15 cellular contexts compared by ENCODE assay signal in the genomic region with DNA sequence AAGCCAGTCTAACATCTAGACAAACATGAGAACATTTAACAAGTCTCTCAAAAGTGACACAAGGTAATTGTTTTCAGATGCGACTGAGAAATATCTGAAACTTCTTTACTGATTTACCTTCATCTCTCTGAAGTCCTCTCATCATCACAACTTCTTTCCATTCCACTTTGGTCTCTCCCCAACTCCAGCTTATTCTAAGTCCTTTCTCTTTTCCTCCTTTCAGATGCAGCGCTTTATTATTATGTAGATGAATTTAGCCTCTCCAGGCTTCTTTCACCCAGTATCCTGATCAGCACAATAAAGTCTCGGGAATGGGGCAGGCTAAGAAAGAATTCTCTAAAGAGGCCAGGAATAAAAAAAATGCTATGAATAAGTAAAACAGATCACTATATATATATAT.
A peak's percentile ranks its signal among the peaks of the same experiment; 100 is the strongest.
DNase-seq lines count a peak whose midpoint lies in the region; ATAC-seq and TF ChIP-seq lines count a peak whose summit lies in the region.
"Had no signal": no experiment of that assay in that cellular context is flagged by ENCODE, and none has a peak within 500 bp of the region (broad histone marks: within the 10 kb centered on the region; RNA-seq: fewer than 3 reads in every experiment).

No MANE protein-coding gene starts in this region.

- no CpG with 5 or more reads among the region's 3 CpGs for WGBS in neuronal stem cell (ENCODE audit: extremely low coverage in 2 of 2, insufficient read length in 2 of 2, insufficient replicate concordance in 1 of 2), 2 donors

- H3K27ac ChIP-seq in neural progenitor cell (no peak overlapping the region), neuronal stem cell (replicated peaks; ENCODE audit: low read length) (no peak overlapping the region)
- H3K27ac ChIP-seq: GM23248 had no signal

- peaks cover 5% of the 10 kb centered on the region for H3K9me3 Mint-ChIP-seq in neural progenitor cell
- H3K9me3 Mint-ChIP-seq: CD8-positive, alpha-beta memory T cell had no signal

- H2AK5ac ChIP-seq in neuronal stem cell (ENCODE audit: low read depth, low read length) = no peak overlapping the region

- in situ Hi-C loops in HAP-1 (cut with MboI; ENCODE audit: low sequenced_read_pairs) = no loop called here

- H3K4me2 ChIP-seq in neural progenitor cell (no peak overlapping the region), neuronal stem cell (ENCODE audit: insufficient read depth, low read length, poor library complexity, severe bottlenecking) (no peak overlapping the region)

- no peaks in the 10 kb centered on the region for H3K79me2 ChIP-seq in neural progenitor cell (ENCODE audit: low read depth)

- H3F3A ChIP-seq in neural progenitor cell (ENCODE audit: low read depth) = no peaks in the 10 kb centered on the region

- no peak overlapping the region for H3K14ac ChIP-seq in neuronal stem cell (ENCODE audit: low read length)

- H2BK120ac ChIP-seq in neuronal stem cell (ENCODE audit: low read depth, low read length) = no peak overlapping the region

- H3K36me3 ChIP-seq in HAP-1 (replicated peaks) (no peaks in the 10 kb centered on the region), NT2/D1 (ENCODE audit: insufficient read depth, insufficient read length, low read length) (no peaks in the 10 kb centered on the region), neural progenitor cell (no peaks in the 10 kb centered on the region), neuronal stem cell (replicated peaks in 1 of 2; ENCODE audit: control insufficient read depth in 2 of 2, insufficient read depth in 2 of 2, low read length in 2 of 2) (no peaks in the 10 kb centered on the region)

- no peak overlapping the region for H2BK5ac ChIP-seq in neuronal stem cell (ENCODE audit: low read length)

- H4K91ac ChIP-seq in neuronal stem cell (ENCODE audit: low read depth, low read length, poor library complexity) = no peak overlapping the region

- H3K36me3 Mint-ChIP-seq in neural progenitor cell = no peaks in the 10 kb centered on the region
- H3K36me3 Mint-ChIP-seq: CD14-positive monocyte; CD8-positive, alpha-beta memory T cell had no signal

- H2BK12ac ChIP-seq in neuronal stem cell (ENCODE audit: low read length) = no peak overlapping the region

- no peak overlapping the region for H3K23ac ChIP-seq in neuronal stem cell (ENCODE audit: low read depth, low read length, poor library complexity)

- H3K79me1 ChIP-seq in neuronal stem cell (ENCODE audit: low read depth, low read length) = no peaks in the 10 kb centered on the region

- H2AFZ ChIP-seq in neural progenitor cell (replicated peaks) = peak overlapping the region; percentile 4
- no peak overlapping the region for H2AFZ ChIP-seq in neuronal stem cell (ENCODE audit: low read length)
- H2AFZ ChIP-seq: GM23248 had no signal

- H3K18ac ChIP-seq in neuronal stem cell (ENCODE audit: low read length) = no peak overlapping the region

- no peak overlapping the region for H3K4me3 ChIP-seq in HAP-1
- H3K4me3 ChIP-seq in NT2/D1 (ENCODE audit: insufficient read length, low read depth) = no peak overlapping the region
- no peak overlapping the region for H3K4me3 ChIP-seq in neural progenitor cell
- no peak overlapping the region for H3K4me3 ChIP-seq in neuronal stem cell (ENCODE audit: low read length in 2 of 2)
- H3K4me3 ChIP-seq: GM23248 had no signal

- no peak overlapping the region for H3K9ac ChIP-seq in NT2/D1 (ENCODE audit: insufficient read length, low read depth)
- H3K9ac ChIP-seq in neural progenitor cell = no peak overlapping the region
- no peak overlapping the region for H3K9ac ChIP-seq in neuronal stem cell (ENCODE audit: low read depth, low read length, poor library complexity)
- H3K9ac ChIP-seq: GM23248 had no signal

- H3K9me3 ChIP-seq in HAP-1 (no peaks in the 10 kb centered on the region), NT2/D1 (ENCODE audit: insufficient read depth, low read length) (peaks cover 14% of the 10 kb centered on the region; the same call in 1 of the 2 replicates), neural progenitor cell (ENCODE audit: low read depth) (peaks cover 4% of the 10 kb centered on the region), neuronal stem cell (replicated peaks in 1 of 2; ENCODE audit: control insufficient read depth in 2 of 2, insufficient read depth in 1 of 2, low read depth in 1 of 2, low read length in 2 of 2) (no peaks in the 10 kb centered on the region)
- H3K9me3 ChIP-seq: Caco-2 had no signal

- DNase-seq in HAP-1 (ENCODE audit: low spot score in 2 of 2) (peak; percentile 46 to 94), NT2/D1 (ENCODE audit: low read depth, low spot score) (peak; percentile 46), iPS DF 4.7 (ENCODE audit: extremely low read depth, low spot score) (peak; percentile 28), neural progenitor cell (ENCODE audit: low spot score) (no peak), neuronal stem cell (ENCODE audit: low spot score) (no peak)
- DNase-seq in activated T-cell treated with anti-CD3 and anti-CD28 coated beads, Interleukin-2, amount 50 U/mL, for 48 hours = no peak
- DNase-seq: Caco-2; CD8-positive, alpha-beta memory T cell; GF-D8; GM23248; Karpas-422 had no signal

- no peak overlapping the region for H3K4ac ChIP-seq in neuronal stem cell (ENCODE audit: low read length)

- no peak for ATAC-seq in HG03354 (IDR thresholded peaks at IDR 0.05; ENCODE audit: poor library complexity, severe bottlenecking, unreplicated experiment)
- ATAC-seq: HCT116, HepG2 had no signal

- H3K4me1 Mint-ChIP-seq in neural progenitor cell = no peaks in the 10 kb centered on the region
- H3K4me1 Mint-ChIP-seq: CD14-positive monocyte; CD8-positive, alpha-beta memory T cell had no signal

- H4K8ac ChIP-seq in neuronal stem cell (ENCODE audit: low read depth, low read length) = no peak overlapping the region

- no peaks in the 10 kb centered on the region for H3K27me3 Mint-ChIP-seq in neural progenitor cell (ENCODE audit: insufficient read depth, low read depth)

- H2BK15ac ChIP-seq in neuronal stem cell (ENCODE audit: low read length) = no peak overlapping the region

- H3K27ac Mint-ChIP-seq in neural progenitor cell = peak overlapping the region; percentile 8
- H3K27ac Mint-ChIP-seq: CD14-positive monocyte; CD8-positive, alpha-beta memory T cell had no signal

- H3K27me3 ChIP-seq in HAP-1 (ENCODE audit: low read depth) (no peaks in the 10 kb centered on the region), NT2/D1 (ENCODE audit: insufficient read depth, insufficient read length) (no peaks in the 10 kb centered on the region), neural progenitor cell (no peaks in the 10 kb centered on the region), neuronal stem cell (ENCODE audit: control insufficient read depth in 3 of 3, insufficient read depth in 3 of 3, low read depth in 1 of 3, low read length in 3 of 3) (peaks cover 0 to 38% (median 0%) of the 10 kb centered on the region in 3 experiments)

- no peak for TF ChIP-seq CTCF in neural progenitor cell (IDR thresholded peaks at IDR 0.05)

- H4K20me1 ChIP-seq in neural progenitor cell (ENCODE audit: low read depth) = no peaks in the 10 kb centered on the region

- H3K4me1 ChIP-seq in HAP-1 = peaks cover 29% of the 10 kb centered on the region
- peaks cover 3% of the 10 kb centered on the region for H3K4me1 ChIP-seq in NT2/D1 (ENCODE audit: insufficient read depth, insufficient read length)
- no peaks in the 10 kb centered on the region for H3K4me1 ChIP-seq in neural progenitor cell
- no peaks in the 10 kb centered on the region for H3K4me1 ChIP-seq in neuronal stem cell (ENCODE audit: control insufficient read depth in 2 of 2, insufficient read depth in 1 of 2, low read depth in 1 of 2, low read length in 2 of 2)
- H3K4me1 ChIP-seq: Caco-2 had no signal

- H3K4me3 Mint-ChIP-seq in neural progenitor cell = no peak overlapping the region
- H3K4me3 Mint-ChIP-seq: CD14-positive monocyte; CD8-positive, alpha-beta memory T cell had no signal

Comparison
In these comparisons a context has a peak if more than half of its experiments do, and no peak if none do; other contexts are left out.
1. DNase-seq: peak in HAP-1 (2 of 2), NT2/D1 (single experiment) and iPS DF 4.7 (single experiment); none in neural progenitor cell (single experiment), neuronal stem cell (single experiment) and activated T-cell treated with anti-CD3 and anti-CD28 coated beads, Interleukin-2, amount 50 U/mL, for 48 hours (0 of 2).